ENCODE assay signal across 33 cellular contexts in the genomic region with DNA sequence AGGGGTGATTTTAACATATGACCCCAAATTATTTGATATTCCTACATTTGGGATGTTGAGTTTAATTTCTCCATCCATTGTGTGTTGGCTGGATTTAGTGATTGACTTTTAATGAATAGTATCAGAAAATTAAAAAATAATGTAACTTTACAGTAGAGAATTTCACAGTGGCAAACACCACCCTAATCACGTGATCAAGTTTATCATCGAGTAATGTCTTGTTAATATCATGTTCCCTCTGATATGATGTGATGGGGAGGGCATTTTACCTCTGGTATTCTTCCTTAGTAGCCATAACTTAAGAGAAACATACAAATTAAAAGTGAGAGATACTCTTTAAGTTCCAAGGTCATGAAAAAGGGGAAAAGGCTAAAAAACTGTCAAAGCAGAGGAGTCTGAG.
"Had no signal": no experiment of that assay in that cellular context is flagged by ENCODE, and none has a peak within 500 bp of the region (broad histone marks: within the 10 kb centered on the region; RNA-seq: fewer than 3 reads in every experiment).

No MANE protein-coding gene starts in this region.

- H3K36me3 ChIP-seq: adrenal gland, ascending aorta, brain microvascular endothelial cell, breast epithelium, cardiac muscle cell had no signal

- FAIRE-seq: astrocyte, bronchial epithelial cell, colon had no signal

- DNase-seq: activated effector memory CD4-positive, alpha-beta T cell treated with anti-CD3 and anti-CD28 coated beads, Interleukin-2, amount 50 U/mL, for 16 hours; activated effector memory CD4-positive, alpha-beta T cell treated with Interleukin-2 at 50 U/mL for 16 hours; activated gamma-delta T cell; activated gamma-delta T cell treated with Interleukin-2 at 50 U/mL for 16 hours; activated naive CD4-positive, alpha-beta T cell; activated naive CD4-positive, alpha-beta T cell treated with anti-CD3 and anti-CD28 coated beads for 36 hours; activated naive CD4-positive, alpha-beta T cell treated with anti-CD3 and anti-CD28 coated beads, Interleukin-2, amount 10 ng/mL, durations not matched to agents 7 days and 5 days; activated naive CD4-positive, alpha-beta T cell treated with anti-CD3 and anti-CD28 coated beads, Interleukin-2, amount 50 U/mL, for 16 hours; activated naive CD4-positive, alpha-beta T cell treated with Interleukin-2 at 50 U/mL for 16 hours; activated naive CD8-positive, alpha-beta T cell treated with anti-CD3 and anti-CD28 coated beads for 36 hours; activated naive CD8-positive, alpha-beta T cell treated with anti-CD3 and anti-CD28 coated beads, Interleukin-2, amount 10 ng/mL, durations not matched to agents 7 days and 5 days; activated naive CD8-positive, alpha-beta T cell treated with anti-CD3 and anti-CD28 coated beads, Interleukin-2, amount 50 U/mL, for 24 hours; activated T-cell treated with anti-CD3 and anti-CD28 coated beads, Interleukin-2, amount 50 U/mL, for 4 hours; activated T-cell treated with anti-CD3 and anti-CD28 coated beads, Interleukin-2, amount 50 U/mL, for 48 hours; activated T-cell treated with anti-CD3 and anti-CD28 coated beads, Interleukin-2, amount 50 U/mL, for 72 hours; adrenal gland; amniotic stem cell; amygdala; anterior cingulate cortex; aorta; body of pancreas; brain microvascular endothelial cell; caudate nucleus; central memory CD4-positive, alpha-beta T cell; cerebellar nuclear complex had no signal

- H3K27ac ChIP-seq: adrenal gland, ascending aorta, body of pancreas, brain microvascular endothelial cell, breast epithelium, cardiac muscle cell had no signal

- H3K27me3 ChIP-seq: adrenal gland, ascending aorta, body of pancreas, brain microvascular endothelial cell, breast epithelium, cardiac muscle cell had no signal

- H3K9me3 ChIP-seq: adrenal gland, ascending aorta, body of pancreas had no signal

- ATAC-seq: activated naive CD4-positive, alpha-beta T cell treated with anti-CD3 and anti-CD28 coated beads, Interleukin-2, amount 50 U/mL, for 72 hours; activated naive CD8-positive, alpha-beta T cell treated with anti-CD3 and anti-CD28 coated beads, Interleukin-2, amount 50 U/mL, for 24 hours; activated T-cell treated with anti-CD3 and anti-CD28 coated beads, Interleukin-2, amount 50 U/mL, for 4 hours; activated T-cell treated with anti-CD3 and anti-CD28 coated beads, Interleukin-2, amount 50 U/mL, for 72 hours; activated T-helper 17 cell treated with anti-CD3 and anti-CD28 coated beads, Interleukin-2, amount 50 U/mL, for 72 hours; body of pancreas had no signal

- H3K4me1 ChIP-seq: adrenal gland, ascending aorta, body of pancreas, breast epithelium had no signal

- H3K4me3 ChIP-seq: adrenal gland, ascending aorta, body of pancreas, breast epithelium, cardiac muscle cell had no signal
